In the genomic region with DNA sequence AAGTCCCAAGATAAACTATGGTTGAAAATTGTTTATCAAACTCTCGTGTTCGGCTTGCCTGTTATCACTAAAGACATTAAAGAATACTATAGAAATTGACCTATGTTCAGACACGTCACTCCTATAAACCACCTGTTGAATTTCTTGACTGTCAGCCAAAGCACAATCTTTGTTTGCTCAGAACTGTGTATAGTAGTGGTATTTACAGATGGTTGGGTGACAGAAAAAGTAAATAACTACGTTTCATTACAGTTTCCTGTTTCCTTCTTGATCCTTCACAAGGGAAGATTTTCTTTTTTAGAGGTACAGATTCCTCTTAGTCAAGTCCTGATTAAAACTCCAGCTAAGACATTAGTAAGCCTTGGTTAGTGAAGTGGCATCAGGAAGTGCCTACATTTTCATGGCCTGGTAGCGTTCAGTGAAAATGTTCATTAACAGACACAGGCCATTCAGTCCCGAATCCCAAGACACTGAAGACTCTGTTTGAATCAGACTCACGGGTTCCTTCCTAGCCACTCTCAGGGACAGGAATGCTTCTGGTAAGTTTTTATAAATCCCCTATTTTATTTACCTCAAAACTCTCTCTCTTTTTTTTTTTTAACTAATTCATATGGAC, we compare ENCODE assay signal across 24 cellular contexts. TPM values are rescaled to one million over a fixed set of nuclear protein-coding genes. Genes with fewer than 3 reads are reported as not detected.
DNase-seq lines count a peak whose midpoint lies in the region; TF ChIP-seq lines count a peak whose summit lies in the region.
"Had no signal": no experiment of that assay in that cellular context is flagged by ENCODE, and none has a peak within 500 bp of the region (broad histone marks: within the 10 kb centered on the region; RNA-seq: fewer than 3 reads in every experiment).

A gene (plus strand): TSS at position 259 of the 616 bp plus-strand sequence. CDS start 16,313 bp downstream, outside the sequence.

- no TSS peak for BruUV-seq in A673 (replicated peaks; lab: Mats Ljungman, UMichigan)

- H3K27ac ChIP-seq in urinary bladder (ENCODE audit: low read depth) (peak within 1 kb of the TSS; percentile 50), A673 (ENCODE audit: low read depth, low read length, poor library complexity, severe bottlenecking) (no peak within 1 kb of the TSS)
- H3K27ac ChIP-seq: HL-60, neutrophil had no signal

- intact Hi-C loops in A673 (cut with micrococcal nuclease; ENCODE audit: unreplicated experiment): no loop called here
- intact Hi-C loops in posterior vena cava (cut with DNase I): no loop called here

- H3K27me3 ChIP-seq in A673 (replicated peaks; ENCODE audit: insufficient read depth, low read depth, low read length, poor library complexity): no peaks in the 10 kb centered on the region
- H3K27me3 ChIP-seq: neutrophil had no signal

- H3K36me3 ChIP-seq in urinary bladder (ENCODE audit: insufficient read depth): no peaks in the 10 kb centered on the region
- H3K36me3 ChIP-seq in A673 (ENCODE audit: insufficient read depth, low read length, poor library complexity, severe bottlenecking): no peaks in the 10 kb centered on the region
- H3K36me3 ChIP-seq: neutrophil had no signal

- H3K9me3 ChIP-seq in A673 (ENCODE audit: low read depth, low read length, poor library complexity, severe bottlenecking): no peaks in the 10 kb centered on the region
- H3K9me3 ChIP-seq: neutrophil had no signal

- POLR2A ChIA-PET in A673 (lab: Charles Lee; ENCODE audit: low non-redundant PET): no interaction called here

- no peak for TF ChIP-seq CTCF in A673 (conservative IDR thresholded peaks at IDR 0.05; ENCODE audit: low read depth, low read length)

- no peaks in the 10 kb centered on the region for H3K4me1 ChIP-seq in urinary bladder (ENCODE audit: insufficient read depth)
- H3K4me1 ChIP-seq in A673 (ENCODE audit: insufficient read depth, low read length, poor library complexity, severe bottlenecking): peaks cover 2% of the 10 kb centered on the region

- DNase-seq in SIG-M5 treated with dmso at 0.1 percent for 504 hours (lab: John Stamatoyannopoulos, UW; ENCODE audit: unreplicated experiment): peak; percentile 18
- DNase-seq in SIG-M5 (lab: John Stamatoyannopoulos, UW): no peak
- DNase-seq in SHP77 treated with DMSO at 0.1 percent for 48 hours (lab: John Stamatoyannopoulos, UW): peak; percentile 9
- peak; percentile 39 for DNase-seq in kidney tubule cell (ENCODE audit: low spot score)
- no peak for DNase-seq in A673 (ENCODE audit: low spot score)
- no peak for DNase-seq in HCEC 1CT
- no peak for DNase-seq in posterior vena cava (ENCODE audit: low spot score)
- DNase-seq: activated CD4-positive, alpha-beta T cell treated with anti-CD3 and anti-CD28 coated beads, Interleukin-2, amount 10 ng/mL, durations not matched to agents 7 days and 5 days; activated CD8-positive, alpha-beta memory T cell treated with anti-CD3 and anti-CD28 coated beads, Interleukin-2, amount 50 U/mL, for 48 hours; activated gamma-delta T cell; amygdala; CD4-positive, alpha-beta memory T cell; central memory CD4-positive, alpha-beta T cell; DMS79; effector CD8-positive, alpha-beta T cell; NCI-H187 treated with DMSO at 0.1 percent for 48 hours; right cardiac atrium had no signal

- WGBS in urinary bladder: 38% methylated on average over 7 of the region's 7 CpGs

- CTCF ChIA-PET in A673 (lab: Charles Lee): no interaction called here

- H3K4me3 ChIP-seq in urinary bladder (ENCODE audit: low read depth, low read length): no peak within 1 kb of the TSS
- H3K4me3 ChIP-seq in A673 (ENCODE audit: low read depth, low read length, poor library complexity, severe bottlenecking): no peak within 1 kb of the TSS

RNA-seq across cellular contexts. Expression of the gene that starts here (rescaled TPM):
- total RNA-seq in urinary bladder: 0.42 TPM
- 0.09 TPM for polyA plus RNA-seq in urinary bladder
- total RNA-seq in A673 (2021): not detected in 2 replicates
- total RNA-seq in posterior vena cava: not detected
- total RNA-seq: activated CD4-positive, alpha-beta T cell treated with anti-CD3 and anti-CD28 coated beads, Interleukin-2, amount 10 ng/mL, durations not matched to agents 7 days and 5 days; CD4-positive, alpha-beta memory T cell; left lobe of liver; right cardiac atrium; temporal lobe had no signal
- polyA plus RNA-seq: AG04450; CD4-positive, alpha-beta memory T cell; IgD-negative memory B cell; right cardiac atrium had no signal

Comparison
In these comparisons a context has a peak if more than half of its experiments do, and no peak if none do; other contexts are left out.
1. DNase-seq: peak in SIG-M5 treated with dmso at 0.1 percent for 504 hours (single experiment), SHP77 treated with DMSO at 0.1 percent for 48 hours (single experiment) and kidney tubule cell (single experiment); none in SIG-M5 (single experiment), A673 (single experiment), HCEC 1CT (single experiment) and posterior vena cava (single experiment).